In genomic region chr22:41621099-41621910, GRCh38 we compare ENCODE assay signal across 1 cellular context.
A peak's percentile ranks its signal among the peaks of the same experiment; 100 is the strongest.
TF ChIP-seq lines count a peak whose summit lies in the region.

Gene XRCC6 (plus strand): TSS chr22:41621295. CDS start chr22:41622005, 710 bp downstream.

TF ChIP-seq in HEK293, 187 proteins besides CTCF, POLR2A, EP300 and RAD21 (continued from another document and continues in another):
- TF ChIP-seq, protein P1, sequence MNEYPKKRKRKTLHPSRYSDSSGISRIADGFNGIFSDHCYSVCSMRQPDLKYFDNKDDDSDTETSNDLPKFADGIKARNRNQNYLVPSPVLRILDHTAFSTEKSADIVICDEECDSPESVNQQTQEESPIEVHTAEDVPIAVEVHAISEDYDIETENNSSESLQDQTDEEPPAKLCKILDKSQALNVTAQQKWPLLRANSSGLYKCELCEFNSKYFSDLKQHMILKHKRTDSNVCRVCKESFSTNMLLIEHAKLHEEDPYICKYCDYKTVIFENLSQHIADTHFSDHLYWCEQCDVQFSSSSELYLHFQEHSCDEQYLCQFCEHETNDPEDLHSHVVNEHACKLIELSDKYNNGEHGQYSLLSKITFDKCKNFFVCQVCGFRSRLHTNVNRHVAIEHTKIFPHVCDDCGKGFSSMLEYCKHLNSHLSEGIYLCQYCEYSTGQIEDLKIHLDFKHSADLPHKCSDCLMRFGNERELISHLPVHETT (tag by site-specific recombination; IDR thresholded peaks at IDR 0.05): peak; percentile 59; the same call in 1 of the 2 replicates
- no peak for TF ChIP-seq ZBTB1 (tag by site-specific recombination; IDR thresholded peaks at IDR 0.05)
- no peak for TF ChIP-seq ZNF169 (tag by site-specific recombination; IDR thresholded peaks at IDR 0.05)
- peak; percentile 82 for TF ChIP-seq YY2 (tag by site-specific recombination; IDR thresholded peaks at IDR 0.05)
- no peak for TF ChIP-seq ZNF777 (tag by site-specific recombination; IDR thresholded peaks at IDR 0.05; ENCODE audit: borderline replicate concordance)
- TF ChIP-seq ZNF138 (tag by site-specific recombination; IDR thresholded peaks at IDR 0.05; ENCODE audit: borderline replicate concordance): no peak
- no peak for TF ChIP-seq ZIC2 (tag by site-specific recombination; IDR thresholded peaks at IDR 0.05)
- TF ChIP-seq ZBTB8A (tag by site-specific recombination; IDR thresholded peaks at IDR 0.05): peak; percentile 69
- no peak for TF ChIP-seq ZBTB10 (tag by site-specific recombination; IDR thresholded peaks at IDR 0.05)
- TF ChIP-seq ZNF792 (tag by site-specific recombination; IDR thresholded peaks at IDR 0.05): no peak
- TF ChIP-seq KLF16 (tag by site-specific recombination; IDR thresholded peaks at IDR 0.05): peak; percentile 90
- TF ChIP-seq ZNF626 (tag by site-specific recombination; IDR thresholded peaks at IDR 0.05): no peak
- peak; percentile 30; the same call in 1 of the 2 replicates for TF ChIP-seq ZNF341 (tag by site-specific recombination; IDR thresholded peaks at IDR 0.05; ENCODE audit: low read depth)
- TF ChIP-seq ZNF112 (tag by site-specific recombination; IDR thresholded peaks at IDR 0.05): no peak
- peak; percentile 66; the same call in 1 of the 2 replicates for TF ChIP-seq GLI4 (tag by site-specific recombination; IDR thresholded peaks at IDR 0.05)
- TF ChIP-seq KLF17 (tag by site-specific recombination; IDR thresholded peaks at IDR 0.05): peak; percentile 60; the same call in 1 of the 2 replicates
- no peak for TF ChIP-seq ZNF48 (tag by site-specific recombination; IDR thresholded peaks at IDR 0.05)
- 0 out of 2 replicates have a peak, but pooled peaks have one; percentile 54 for TF ChIP-seq ZNF391 (tag by site-specific recombination; IDR thresholded peaks at IDR 0.05; ENCODE audit: borderline replicate concordance, low read depth)
- TF ChIP-seq, protein P2, sequence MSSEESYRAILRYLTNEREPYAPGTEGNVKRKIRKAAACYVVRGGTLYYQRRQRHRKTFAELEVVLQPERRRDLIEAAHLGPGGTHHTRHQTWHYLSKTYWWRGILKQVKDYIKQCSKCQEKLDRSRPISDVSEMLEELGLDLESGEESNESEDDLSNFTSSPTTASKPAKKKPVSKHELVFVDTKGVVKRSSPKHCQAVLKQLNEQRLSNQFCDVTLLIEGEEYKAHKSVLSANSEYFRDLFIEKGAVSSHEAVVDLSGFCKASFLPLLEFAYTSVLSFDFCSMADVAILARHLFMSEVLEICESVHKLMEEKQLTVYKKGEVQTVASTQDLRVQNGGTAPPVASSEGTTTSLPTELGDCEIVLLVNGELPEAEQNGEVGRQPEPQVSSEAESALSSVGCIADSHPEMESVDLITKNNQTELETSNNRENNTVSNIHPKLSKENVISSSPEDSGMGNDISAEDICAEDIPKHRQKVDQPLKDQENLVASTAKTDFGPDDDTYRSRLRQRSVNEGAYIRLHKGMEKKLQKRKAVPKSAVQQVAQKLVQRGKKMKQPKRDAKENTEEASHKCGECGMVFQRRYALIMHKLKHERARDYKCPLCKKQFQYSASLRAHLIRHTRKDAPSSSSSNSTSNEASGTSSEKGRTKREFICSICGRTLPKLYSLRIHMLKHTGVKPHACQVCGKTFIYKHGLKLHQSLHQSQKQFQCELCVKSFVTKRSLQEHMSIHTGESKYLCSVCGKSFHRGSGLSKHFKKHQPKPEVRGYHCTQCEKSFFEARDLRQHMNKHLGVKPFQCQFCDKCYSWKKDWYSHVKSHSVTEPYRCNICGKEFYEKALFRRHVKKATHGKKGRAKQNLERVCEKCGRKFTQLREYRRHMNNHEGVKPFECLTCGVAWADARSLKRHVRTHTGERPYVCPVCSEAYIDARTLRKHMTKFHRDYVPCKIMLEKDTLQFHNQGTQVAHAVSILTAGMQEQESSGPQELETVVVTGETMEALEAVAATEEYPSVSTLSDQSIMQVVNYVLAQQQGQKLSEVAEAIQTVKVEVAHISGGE (tag by site-specific recombination; conservative IDR thresholded peaks at IDR 0.05; ENCODE audit: low read depth): peak; percentile 42; the same call in 1 of the 2 replicates
- TF ChIP-seq, protein P3, sequence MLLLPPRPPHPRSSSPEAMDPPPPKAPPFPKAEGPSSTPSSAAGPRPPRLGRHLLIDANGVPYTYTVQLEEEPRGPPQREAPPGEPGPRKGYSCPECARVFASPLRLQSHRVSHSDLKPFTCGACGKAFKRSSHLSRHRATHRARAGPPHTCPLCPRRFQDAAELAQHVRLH (tag by site-specific recombination; IDR thresholded peaks at IDR 0.05): peak; percentile 80; the same call in 1 of the 2 replicates
- no peak; the same call in 1 of the 2 replicates for TF ChIP-seq TRIM28 (IDR thresholded peaks at IDR 0.05; ENCODE audit: borderline replicate concordance, low read length)
- TF ChIP-seq ZNF558 (tag by site-specific recombination; IDR thresholded peaks at IDR 0.05): no peak
- TF ChIP-seq ZNF600 (tag by site-specific recombination; IDR thresholded peaks at IDR 0.05): peak; percentile 79
- TF ChIP-seq ZNF19 (tag by site-specific recombination; IDR thresholded peaks at IDR 0.05; ENCODE audit: low read depth): no peak
- no peak for TF ChIP-seq HOXC10 (CRISPR knock-in tag; IDR thresholded peaks at IDR 0.05)
- peak; percentile 98 for TF ChIP-seq ZBTB21 (tag by site-specific recombination; IDR thresholded peaks at IDR 0.05)
- 0 out of 2 replicates have a peak, but pooled peaks have one; percentile 48 for TF ChIP-seq ZNF121 (tag by site-specific recombination; IDR thresholded peaks at IDR 0.05)
- TF ChIP-seq, protein P4, sequence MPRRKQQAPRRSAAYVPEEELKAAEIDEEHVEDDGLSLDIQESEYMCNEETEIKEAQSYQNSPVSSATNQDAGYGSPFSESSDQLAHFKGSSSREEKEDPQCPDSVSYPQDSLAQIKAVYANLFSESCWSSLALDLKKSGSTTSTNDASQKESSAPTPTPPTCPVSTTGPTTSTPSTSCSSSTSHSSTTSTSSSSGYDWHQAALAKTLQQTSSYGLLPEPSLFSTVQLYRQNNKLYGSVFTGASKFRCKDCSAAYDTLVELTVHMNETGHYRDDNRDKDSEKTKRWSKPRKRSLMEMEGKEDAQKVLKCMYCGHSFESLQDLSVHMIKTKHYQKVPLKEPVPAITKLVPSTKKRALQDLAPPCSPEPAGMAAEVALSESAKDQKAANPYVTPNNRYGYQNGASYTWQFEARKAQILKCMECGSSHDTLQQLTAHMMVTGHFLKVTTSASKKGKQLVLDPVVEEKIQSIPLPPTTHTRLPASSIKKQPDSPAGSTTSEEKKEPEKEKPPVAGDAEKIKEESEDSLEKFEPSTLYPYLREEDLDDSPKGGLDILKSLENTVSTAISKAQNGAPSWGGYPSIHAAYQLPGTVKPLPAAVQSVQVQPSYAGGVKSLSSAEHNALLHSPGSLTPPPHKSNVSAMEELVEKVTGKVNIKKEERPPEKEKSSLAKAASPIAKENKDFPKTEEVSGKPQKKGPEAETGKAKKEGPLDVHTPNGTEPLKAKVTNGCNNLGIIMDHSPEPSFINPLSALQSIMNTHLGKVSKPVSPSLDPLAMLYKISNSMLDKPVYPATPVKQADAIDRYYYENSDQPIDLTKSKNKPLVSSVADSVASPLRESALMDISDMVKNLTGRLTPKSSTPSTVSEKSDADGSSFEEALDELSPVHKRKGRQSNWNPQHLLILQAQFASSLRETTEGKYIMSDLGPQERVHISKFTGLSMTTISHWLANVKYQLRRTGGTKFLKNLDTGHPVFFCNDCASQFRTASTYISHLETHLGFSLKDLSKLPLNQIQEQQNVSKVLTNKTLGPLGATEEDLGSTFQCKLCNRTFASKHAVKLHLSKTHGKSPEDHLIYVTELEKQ (tag by site-specific recombination; IDR thresholded peaks at IDR 0.05; ENCODE audit: borderline replicate concordance): 0 out of 2 replicates have a peak, but pooled peaks have one; percentile 17
- TF ChIP-seq ZNF362 (tag by site-specific recombination; IDR thresholded peaks at IDR 0.05): no peak
- TF ChIP-seq, protein P5, sequence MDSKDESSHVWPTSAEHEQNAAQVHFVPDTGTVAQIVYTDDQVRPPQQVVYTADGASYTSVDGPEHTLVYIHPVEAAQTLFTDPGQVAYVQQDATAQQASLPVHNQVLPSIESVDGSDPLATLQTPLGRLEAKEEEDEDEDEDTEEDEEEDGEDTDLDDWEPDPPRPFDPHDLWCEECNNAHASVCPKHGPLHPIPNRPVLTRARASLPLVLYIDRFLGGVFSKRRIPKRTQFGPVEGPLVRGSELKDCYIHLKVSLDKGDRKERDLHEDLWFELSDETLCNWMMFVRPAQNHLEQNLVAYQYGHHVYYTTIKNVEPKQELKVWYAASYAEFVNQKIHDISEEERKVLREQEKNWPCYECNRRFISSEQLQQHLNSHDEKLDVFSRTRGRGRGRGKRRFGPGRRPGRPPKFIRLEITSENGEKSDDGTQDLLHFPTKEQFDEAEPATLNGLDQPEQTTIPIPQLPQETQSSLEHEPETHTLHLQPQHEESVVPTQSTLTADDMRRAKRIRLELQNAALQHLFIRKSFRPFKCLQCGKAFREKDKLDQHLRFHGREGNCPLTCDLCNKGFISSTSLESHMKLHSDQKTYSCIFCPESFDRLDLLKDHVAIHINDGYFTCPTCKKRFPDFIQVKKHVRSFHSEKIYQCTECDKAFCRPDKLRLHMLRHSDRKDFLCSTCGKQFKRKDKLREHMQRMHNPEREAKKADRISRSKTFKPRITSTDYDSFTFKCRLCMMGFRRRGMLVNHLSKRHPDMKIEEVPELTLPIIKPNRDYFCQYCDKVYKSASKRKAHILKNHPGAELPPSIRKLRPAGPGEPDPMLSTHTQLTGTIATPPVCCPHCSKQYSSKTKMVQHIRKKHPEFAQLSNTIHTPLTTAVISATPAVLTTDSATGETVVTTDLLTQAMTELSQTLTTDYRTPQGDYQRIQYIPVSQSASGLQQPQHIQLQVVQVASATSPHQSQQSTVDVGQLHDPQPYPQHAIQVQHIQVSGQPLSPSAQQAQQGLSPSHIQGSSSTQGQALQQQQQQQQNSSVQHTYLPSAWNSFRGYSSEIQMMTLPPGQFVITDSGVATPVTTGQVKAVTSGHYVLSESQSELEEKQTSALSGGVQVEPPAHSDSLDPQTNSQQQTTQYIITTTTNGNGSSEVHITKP (tag by site-specific recombination; IDR thresholded peaks at IDR 0.05): no peak; the same call in none of the 2 replicates
- TF ChIP-seq SETDB1 (IDR thresholded peaks at IDR 0.05; ENCODE audit: insufficient read length, low read length): no peak
- no peak for TF ChIP-seq BCL6B (tag by site-specific recombination; IDR thresholded peaks at IDR 0.05)
- no peak for TF ChIP-seq ZNF248 (tag by site-specific recombination; IDR thresholded peaks at IDR 0.05)
- TF ChIP-seq PBX3 (CRISPR knock-in tag; IDR thresholded peaks at IDR 0.05): no peak
- peak; percentile 16; the same call in 1 of the 2 replicates for TF ChIP-seq ZSCAN30 (tag by site-specific recombination; IDR thresholded peaks at IDR 0.05)
- peak; percentile 80 for TF ChIP-seq OSR2 (tag by site-specific recombination; IDR thresholded peaks at IDR 0.05)
